Comparison of ENCODE assay signal across 1 cellular context in the genomic region with DNA sequence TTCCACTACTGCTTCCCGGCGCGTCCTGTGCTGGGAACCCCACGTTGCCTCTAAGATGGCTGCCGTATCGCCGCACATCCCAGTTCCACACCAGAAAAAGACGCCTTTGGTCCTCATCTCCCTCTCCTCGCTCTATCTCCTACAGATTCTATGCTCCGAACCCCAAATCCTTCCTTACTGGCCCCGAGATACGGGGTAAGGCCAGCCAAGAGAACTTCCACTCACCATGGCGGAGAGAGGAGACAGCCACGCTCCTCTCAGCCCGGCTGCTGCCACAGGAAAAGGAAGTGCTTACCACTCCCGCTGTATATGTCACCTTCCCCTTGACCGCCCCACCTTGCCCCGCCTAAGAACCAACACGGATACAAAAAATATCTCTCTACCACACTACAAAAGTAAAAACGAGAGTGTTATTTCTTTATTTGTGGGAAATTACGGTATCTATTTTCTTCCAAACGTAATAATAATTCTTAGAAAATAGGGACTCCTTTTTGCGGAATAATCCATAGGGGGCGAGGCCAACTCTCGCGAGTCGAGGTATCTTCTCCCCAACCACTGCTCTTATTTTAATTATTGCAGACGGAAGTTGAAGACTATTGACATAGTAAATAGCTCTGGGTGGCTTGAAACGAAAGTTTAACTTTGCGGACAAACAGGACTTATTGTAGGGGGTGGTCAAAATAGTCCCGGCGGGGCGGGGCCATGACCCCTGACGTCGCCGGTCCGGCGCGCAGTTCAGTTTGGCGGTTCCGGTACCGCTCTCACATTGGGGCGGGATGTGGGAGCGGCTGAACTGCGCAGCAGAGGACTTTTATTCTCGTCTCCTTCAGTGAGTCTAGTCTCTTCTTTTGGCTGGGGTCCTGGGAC.
TF ChIP-seq lines count a peak whose summit lies in the region.

Gene RPL4, minus strand, starts transcription at position 293 of the 867 bp plus-strand sequence. Its CDS starts 65 bp downstream, at position 228.
Gene ZWILCH, plus strand, starts transcription at position 764 of the 867 bp plus-strand sequence. Its CDS starts 13 bp downstream, at position 777.

TF ChIP-seq in HepG2, 621 proteins besides CTCF, POLR2A, EP300 and RAD21 (continued from another document and continues in another):
- TF ChIP-seq NFAT5 (CRISPR knock-in tag; IDR thresholded peaks at IDR 0.05) (0 out of 2 replicates have a peak, but pooled peaks have one; percentile 40), GTF2F1 (IDR thresholded peaks at IDR 0.05; ENCODE audit: low read length) (peak; percentile 65; the same call in 1 of the 2 replicates), PBX2 (CRISPR knock-in tag; IDR thresholded peaks at IDR 0.05) (no peak), STAT5B (CRISPR knock-in tag; IDR thresholded peaks at IDR 0.05) (no peak), STAT6 (CRISPR knock-in tag; IDR thresholded peaks at IDR 0.05; ENCODE audit: borderline replicate concordance) (no peak), ZNF530 (CRISPR knock-in tag; IDR thresholded peaks at IDR 0.05; ENCODE audit: low read depth) (0 out of 2 replicates have a peak, but pooled peaks have one; percentile 53), HOXA5 (CRISPR knock-in tag; IDR thresholded peaks at IDR 0.05) (no peak), ZNF432 (CRISPR knock-in tag; IDR thresholded peaks at IDR 0.05; ENCODE audit: borderline replicate concordance) (0 out of 2 replicates have a peak, but pooled peaks have one; percentile 42), BCL6 (CRISPR knock-in tag; IDR thresholded peaks at IDR 0.05) (0 out of 2 replicates have a peak, but pooled peaks have one; percentile 10), ZFP91 (CRISPR knock-in tag; IDR thresholded peaks at IDR 0.05; ENCODE audit: borderline replicate concordance) (0 out of 2 replicates have a peak, but pooled peaks have one; percentile 35), ZNF143 (CRISPR knock-in tag; IDR thresholded peaks at IDR 0.05) (no peak), CC2D1A (CRISPR knock-in tag; IDR thresholded peaks at IDR 0.05) (no peak), RBM22 (optimal IDR thresholded peaks at IDR 0.05; ENCODE audit: low read length) (peak; percentile 84), ZNF274 (CRISPR knock-in tag; IDR thresholded peaks at IDR 0.05) (peak; percentile 43; the same call in 1 of the 2 replicates), NCOA2 (CRISPR knock-in tag; IDR thresholded peaks at IDR 0.05) (0 out of 2 replicates have a peak, but pooled peaks have one; percentile 11), HDAC1 (CRISPR knock-in tag; IDR thresholded peaks at IDR 0.05) (peak; percentile 94), ZNF569 (CRISPR knock-in tag; IDR thresholded peaks at IDR 0.05; ENCODE audit: borderline replicate concordance) (no peak; the same call in 1 of the 2 replicates), JDP2 (CRISPR knock-in tag; IDR thresholded peaks at IDR 0.05; ENCODE audit: borderline replicate concordance) (no peak), ZNF709 (CRISPR knock-in tag; IDR thresholded peaks at IDR 0.05) (peak; percentile 37; the same call in 1 of the 2 replicates), MXI1 (IDR thresholded peaks at IDR 0.05; ENCODE audit: borderline replicate concordance, low read depth, low read length) (peak; percentile 71; the same call in 1 of the 3 replicates), SIX4 (CRISPR knock-in tag; IDR thresholded peaks at IDR 0.05) (no peak), NR2F2 (IDR thresholded peaks at IDR 0.05; ENCODE audit: borderline replicate concordance, low read depth) (0 out of 2 replicates have a peak, but pooled peaks have one; percentile 21), BORCS8-MEF2B (CRISPR knock-in tag; IDR thresholded peaks at IDR 0.05) (0 out of 2 replicates have a peak, but pooled peaks have one; percentile 43), LCORL (IDR thresholded peaks at IDR 0.05) (no peak), LCORL (CRISPR knock-in tag; IDR thresholded peaks at IDR 0.05) (peak; percentile 67; the same call in 1 of the 2 replicates), ATF2 (CRISPR knock-in tag; IDR thresholded peaks at IDR 0.05) (peak; percentile 39; the same call in 1 of the 2 replicates), ZNF720 (CRISPR knock-in tag; IDR thresholded peaks at IDR 0.05) (peak; percentile 85; the same call in 1 of the 2 replicates), ZNF746 (CRISPR knock-in tag; IDR thresholded peaks at IDR 0.05) (no peak), ZNF616 (CRISPR knock-in tag; IDR thresholded peaks at IDR 0.05; ENCODE audit: low read depth) (no peak; the same call in 1 of the 2 replicates)
- TF ChIP-seq, protein P1, sequence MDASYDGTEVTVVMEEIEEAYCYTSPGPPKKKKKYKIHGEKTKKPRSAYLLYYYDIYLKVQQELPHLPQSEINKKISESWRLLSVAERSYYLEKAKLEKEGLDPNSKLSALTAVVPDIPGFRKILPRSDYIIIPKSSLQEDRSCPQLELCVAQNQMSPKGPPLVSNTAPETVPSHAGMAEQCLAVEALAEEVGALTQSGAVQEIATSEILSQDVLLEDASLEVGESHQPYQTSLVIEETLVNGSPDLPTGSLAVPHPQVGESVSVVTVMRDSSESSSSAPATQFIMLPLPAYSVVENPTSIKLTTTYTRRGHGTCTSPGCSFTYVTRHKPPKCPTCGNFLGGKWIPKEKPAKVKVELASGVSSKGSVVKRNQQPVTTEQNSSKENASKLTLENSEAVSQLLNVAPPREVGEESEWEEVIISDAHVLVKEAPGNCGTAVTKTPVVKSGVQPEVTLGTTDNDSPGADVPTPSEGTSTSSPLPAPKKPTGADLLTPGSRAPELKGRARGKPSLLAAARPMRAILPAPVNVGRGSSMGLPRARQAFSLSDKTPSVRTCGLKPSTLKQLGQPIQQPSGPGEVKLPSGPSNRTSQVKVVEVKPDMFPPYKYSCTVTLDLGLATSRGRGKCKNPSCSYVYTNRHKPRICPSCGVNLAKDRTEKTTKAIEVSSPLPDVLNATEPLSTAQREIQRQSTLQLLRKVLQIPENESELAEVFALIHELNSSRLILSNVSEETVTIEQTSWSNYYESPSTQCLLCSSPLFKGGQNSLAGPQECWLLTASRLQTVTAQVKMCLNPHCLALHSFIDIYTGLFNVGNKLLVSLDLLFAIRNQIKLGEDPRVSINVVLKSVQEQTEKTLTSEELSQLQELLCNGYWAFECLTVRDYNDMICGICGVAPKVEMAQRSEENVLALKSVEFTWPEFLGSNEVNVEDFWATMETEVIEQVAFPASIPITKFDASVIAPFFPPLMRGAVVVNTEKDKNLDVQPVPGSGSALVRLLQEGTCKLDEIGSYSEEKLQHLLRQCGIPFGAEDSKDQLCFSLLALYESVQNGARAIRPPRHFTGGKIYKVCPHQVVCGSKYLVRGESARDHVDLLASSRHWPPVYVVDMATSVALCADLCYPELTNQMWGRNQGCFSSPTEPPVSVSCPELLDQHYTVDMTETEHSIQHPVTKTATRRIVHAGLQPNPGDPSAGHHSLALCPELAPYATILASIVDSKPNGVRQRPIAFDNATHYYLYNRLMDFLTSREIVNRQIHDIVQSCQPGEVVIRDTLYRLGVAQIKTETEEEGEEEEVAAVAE (CRISPR knock-in tag; IDR thresholded peaks at IDR 0.05; ENCODE audit: borderline replicate concordance), result peak; percentile 80; the same call in 1 of the 2 replicates
- TF ChIP-seq, protein P2, sequence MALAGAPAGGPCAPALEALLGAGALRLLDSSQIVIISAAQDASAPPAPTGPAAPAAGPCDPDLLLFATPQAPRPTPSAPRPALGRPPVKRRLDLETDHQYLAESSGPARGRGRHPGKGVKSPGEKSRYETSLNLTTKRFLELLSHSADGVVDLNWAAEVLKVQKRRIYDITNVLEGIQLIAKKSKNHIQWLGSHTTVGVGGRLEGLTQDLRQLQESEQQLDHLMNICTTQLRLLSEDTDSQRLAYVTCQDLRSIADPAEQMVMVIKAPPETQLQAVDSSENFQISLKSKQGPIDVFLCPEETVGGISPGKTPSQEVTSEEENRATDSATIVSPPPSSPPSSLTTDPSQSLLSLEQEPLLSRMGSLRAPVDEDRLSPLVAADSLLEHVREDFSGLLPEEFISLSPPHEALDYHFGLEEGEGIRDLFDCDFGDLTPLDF (CRISPR knock-in tag; IDR thresholded peaks at IDR 0.05), result peak; percentile 48; the same call in 1 of the 2 replicates
- TF ChIP-seq, protein P3, sequence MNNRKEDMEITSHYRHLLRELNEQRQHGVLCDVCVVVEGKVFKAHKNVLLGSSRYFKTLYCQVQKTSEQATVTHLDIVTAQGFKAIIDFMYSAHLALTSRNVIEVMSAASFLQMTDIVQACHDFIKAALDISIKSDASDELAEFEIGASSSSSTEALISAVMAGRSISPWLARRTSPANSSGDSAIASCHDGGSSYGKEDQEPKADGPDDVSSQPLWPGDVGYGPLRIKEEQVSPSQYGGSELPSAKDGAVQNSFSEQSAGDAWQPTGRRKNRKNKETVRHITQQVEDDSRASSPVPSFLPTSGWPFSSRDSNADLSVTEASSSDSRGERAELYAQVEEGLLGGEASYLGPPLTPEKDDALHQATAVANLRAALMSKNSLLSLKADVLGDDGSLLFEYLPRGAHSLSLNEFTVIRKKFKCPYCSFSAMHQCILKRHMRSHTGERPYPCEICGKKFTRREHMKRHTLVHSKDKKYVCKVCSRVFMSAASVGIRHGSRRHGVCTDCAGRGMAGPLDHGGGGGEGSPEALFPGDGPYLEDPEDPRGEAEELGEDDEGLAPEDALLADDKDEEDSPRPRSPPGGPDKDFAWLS (CRISPR knock-in tag; IDR thresholded peaks at IDR 0.05; ENCODE audit: borderline replicate concordance), result no peak
